ENCODE assay signal across 9 cellular contexts in the genomic region with DNA sequence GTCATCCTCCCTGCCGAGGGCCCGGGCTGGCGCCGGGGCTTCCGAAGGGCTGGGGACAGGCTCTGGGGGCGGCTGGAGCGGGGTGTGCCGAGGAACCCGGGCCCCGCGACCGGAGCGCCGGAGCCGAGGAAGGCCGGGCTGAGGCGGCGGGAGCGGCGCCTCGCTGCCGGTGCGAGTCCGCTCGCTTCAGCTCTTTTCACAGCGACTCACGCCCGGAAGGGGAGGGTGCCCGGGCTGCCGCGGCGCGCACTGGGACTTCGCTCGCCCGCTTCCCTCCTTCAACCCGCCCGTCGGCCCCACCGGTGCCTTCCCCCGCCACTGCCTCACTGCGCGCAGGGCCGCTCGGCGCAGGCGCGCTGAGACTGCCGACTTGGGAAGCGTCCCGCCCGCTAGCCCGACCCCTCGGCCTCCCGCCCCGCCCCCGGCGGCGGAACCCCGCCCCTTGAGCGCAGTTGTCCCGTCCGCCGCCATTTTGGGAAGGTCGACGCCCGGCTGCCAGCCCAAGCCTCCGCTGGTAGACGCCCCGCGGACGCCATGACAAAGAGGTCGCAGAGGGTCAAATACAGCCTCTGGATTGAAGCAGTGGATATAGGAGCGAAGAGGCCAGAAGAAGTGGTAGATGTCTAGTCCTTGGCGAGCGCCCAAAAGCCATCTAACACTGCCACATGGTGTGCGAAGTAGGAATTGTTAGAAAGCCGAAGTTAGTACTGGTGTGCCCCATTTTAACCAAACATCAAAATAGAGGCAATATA. TPM values are rescaled to one million over a fixed set of nuclear protein-coding genes. Genes with fewer than 3 reads are reported as not detected.
DNase-seq lines count a peak whose midpoint lies in the region; ATAC-seq, FAIRE-seq and TF ChIP-seq lines count a peak whose summit lies in the region.
"Had no signal": no experiment of that assay in that cellular context is flagged by ENCODE, and none has a peak within 500 bp of the region (broad histone marks: within the 10 kb centered on the region; RNA-seq: fewer than 3 reads in every experiment).

A gene with protein sequence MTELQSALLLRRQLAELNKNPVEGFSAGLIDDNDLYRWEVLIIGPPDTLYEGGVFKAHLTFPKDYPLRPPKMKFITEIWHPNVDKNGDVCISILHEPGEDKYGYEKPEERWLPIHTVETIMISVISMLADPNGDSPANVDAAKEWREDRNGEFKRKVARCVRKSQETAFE (minus strand): TSS at position 364 of the 752 bp plus-strand sequence. CDS start 359 bp downstream, at position 5.

- no peaks in the 10 kb centered on the region for H3K9me3 ChIP-seq in kidney (ENCODE audit: control insufficient read depth in 1 of 2, low read length in 2 of 2)

- no peak for FAIRE-seq in kidney (lab: Jason Lieb, UNC)
- FAIRE-seq: islet of Langerhans had no signal

- peak within 1 kb of the TSS; percentile 80 to 88 for H3K27ac ChIP-seq in kidney (ENCODE audit: low read depth in 2 of 2, low read length in 2 of 2)

- H3K36me3 ChIP-seq in kidney (ENCODE audit: control insufficient read depth in 1 of 2, insufficient read depth in 2 of 2, low read length in 2 of 2) = no peaks in the 10 kb centered on the region

- DNase-seq in AML-193 (lab: John Stamatoyannopoulos, UW) (peak; percentile 81 to 83), NCI-H460 (ENCODE audit: extremely low read depth, low read depth) (peak; percentile 97), cerebellar nuclear complex (lab: John Stamatoyannopoulos, UW) (peak; percentile 58 to 91), kidney (peak; percentile 99)
- DNase-seq in activated CD4-positive, CD25-positive, alpha-beta regulatory T cell treated with anti-CD3 and anti-CD28 coated beads, Interleukin-2, amount 50 U/mL, for 72 hours = peak; percentile 99
- peak; percentile 97 to 100 for DNase-seq in stimulated activated CD4-positive, alpha-beta T cell treated with anti-CD3 and anti-CD28 coated beads, Interleukin-15, amount 100 ng/mL, for 48 hours (ENCODE audit: low read depth in 2 of 2)

- H3K4me3 ChIP-seq in kidney (ENCODE audit: low read length in 2 of 2) = peak within 1 kb of the TSS; percentile 63 to 74

- ATAC-seq in GM19035 (IDR thresholded peaks at IDR 0.05; ENCODE audit: unreplicated experiment) = peak; percentile 73
- ATAC-seq in HG03378 (IDR thresholded peaks at IDR 0.05; ENCODE audit: unreplicated experiment) = peak; percentile 56

- TF ChIP-seq CTCF in kidney (IDR thresholded peaks at IDR 0.05; ENCODE audit: borderline replicate concordance, extremely low read depth, insufficient read depth) = no peak

- intact Hi-C loops in kidney (cut with DNase I) = no loop called here

- peak within 1 kb of the TSS; percentile 60 to 91 for H3K9ac ChIP-seq in kidney (ENCODE audit: low read length in 2 of 2)

- peaks cover 3 to 13% of the 10 kb centered on the region in 2 donors for H3K4me1 ChIP-seq in kidney (ENCODE audit: control insufficient read depth in 1 of 2, insufficient read depth in 1 of 2, low read depth in 1 of 2, low read length in 2 of 2)

RNA-seq across cellular contexts. Expression of the gene that starts here (rescaled TPM):
- 65.6 and 67.3 TPM in 2 replicates for total RNA-seq in NCI-H460 (2014; rRNA removed; shearing (Covaris generic))
- 55.2 and 62.8 TPM in 2 replicates for polyA plus RNA-seq in NCI-H460 (2014; cell fraction: nucleus; rRNA removed)
- total RNA-seq in kidney = 50.9 TPM
- 26.7 TPM for polyA plus RNA-seq in kidney (ENCODE audit: insufficient read depth, low read depth, low replicate concordance)

Comparison
In these comparisons a context has a peak if more than half of its experiments do, and no peak if none do; other contexts are left out.
1. Peak in every context shown above with its lines: DNase-seq, ATAC-seq, H3K4me3 ChIP-seq and H3K27ac ChIP-seq.